2 cellular contexts compared by ENCODE assay signal in the genomic region with DNA sequence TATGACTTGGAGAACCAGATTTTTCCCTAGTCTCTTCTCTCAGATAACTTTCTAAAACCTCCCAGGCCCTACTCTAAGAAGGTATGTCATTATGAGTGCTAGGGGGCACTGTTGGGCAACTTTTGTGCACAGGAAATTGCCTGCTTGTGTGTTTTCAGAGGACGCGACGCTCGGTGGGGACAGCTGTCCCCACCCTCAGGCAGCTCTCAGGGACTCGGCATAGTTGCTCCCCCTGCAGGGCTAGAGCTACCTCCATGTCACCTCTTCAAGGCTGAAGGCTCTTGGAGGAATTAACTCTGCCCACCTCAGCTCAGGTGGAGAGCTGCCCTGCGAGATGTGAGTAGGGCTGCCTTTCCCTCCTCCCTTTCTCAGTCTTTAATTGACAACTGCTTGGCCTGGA.
TF ChIP-seq lines count a peak whose summit lies in the region.

No MANE protein-coding gene starts in this region.

TF ChIP-seq in H1, 55 proteins besides CTCF, POLR2A, EP300 and RAD21 (continues in another document):
- no peak for TF ChIP-seq JUN (IDR thresholded peaks at IDR 0.05; ENCODE audit: low read depth, low read length)
- no peak for TF ChIP-seq CBX8 (IDR thresholded peaks at IDR 0.05; ENCODE audit: borderline replicate concordance, low read depth, low read length)
- TF ChIP-seq, protein P1, sequence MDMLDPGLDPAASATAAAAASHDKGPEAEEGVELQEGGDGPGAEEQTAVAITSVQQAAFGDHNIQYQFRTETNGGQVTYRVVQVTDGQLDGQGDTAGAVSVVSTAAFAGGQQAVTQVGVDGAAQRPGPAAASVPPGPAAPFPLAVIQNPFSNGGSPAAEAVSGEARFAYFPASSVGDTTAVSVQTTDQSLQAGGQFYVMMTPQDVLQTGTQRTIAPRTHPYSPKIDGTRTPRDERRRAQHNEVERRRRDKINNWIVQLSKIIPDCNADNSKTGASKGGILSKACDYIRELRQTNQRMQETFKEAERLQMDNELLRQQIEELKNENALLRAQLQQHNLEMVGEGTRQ (IDR thresholded peaks at IDR 0.05; ENCODE audit: low read length), result no peak
- no peak for TF ChIP-seq RXRA (IDR thresholded peaks at IDR 0.05; ENCODE audit: insufficient read depth, low read depth, low read length)
- TF ChIP-seq GABPA (IDR thresholded peaks at IDR 0.05; ENCODE audit: borderline replicate concordance, insufficient read depth, low read length), result no peak
- TF ChIP-seq SUZ12 (IDR thresholded peaks at IDR 0.05; ENCODE audit: low read length), result no peak
- TF ChIP-seq, protein P2, sequence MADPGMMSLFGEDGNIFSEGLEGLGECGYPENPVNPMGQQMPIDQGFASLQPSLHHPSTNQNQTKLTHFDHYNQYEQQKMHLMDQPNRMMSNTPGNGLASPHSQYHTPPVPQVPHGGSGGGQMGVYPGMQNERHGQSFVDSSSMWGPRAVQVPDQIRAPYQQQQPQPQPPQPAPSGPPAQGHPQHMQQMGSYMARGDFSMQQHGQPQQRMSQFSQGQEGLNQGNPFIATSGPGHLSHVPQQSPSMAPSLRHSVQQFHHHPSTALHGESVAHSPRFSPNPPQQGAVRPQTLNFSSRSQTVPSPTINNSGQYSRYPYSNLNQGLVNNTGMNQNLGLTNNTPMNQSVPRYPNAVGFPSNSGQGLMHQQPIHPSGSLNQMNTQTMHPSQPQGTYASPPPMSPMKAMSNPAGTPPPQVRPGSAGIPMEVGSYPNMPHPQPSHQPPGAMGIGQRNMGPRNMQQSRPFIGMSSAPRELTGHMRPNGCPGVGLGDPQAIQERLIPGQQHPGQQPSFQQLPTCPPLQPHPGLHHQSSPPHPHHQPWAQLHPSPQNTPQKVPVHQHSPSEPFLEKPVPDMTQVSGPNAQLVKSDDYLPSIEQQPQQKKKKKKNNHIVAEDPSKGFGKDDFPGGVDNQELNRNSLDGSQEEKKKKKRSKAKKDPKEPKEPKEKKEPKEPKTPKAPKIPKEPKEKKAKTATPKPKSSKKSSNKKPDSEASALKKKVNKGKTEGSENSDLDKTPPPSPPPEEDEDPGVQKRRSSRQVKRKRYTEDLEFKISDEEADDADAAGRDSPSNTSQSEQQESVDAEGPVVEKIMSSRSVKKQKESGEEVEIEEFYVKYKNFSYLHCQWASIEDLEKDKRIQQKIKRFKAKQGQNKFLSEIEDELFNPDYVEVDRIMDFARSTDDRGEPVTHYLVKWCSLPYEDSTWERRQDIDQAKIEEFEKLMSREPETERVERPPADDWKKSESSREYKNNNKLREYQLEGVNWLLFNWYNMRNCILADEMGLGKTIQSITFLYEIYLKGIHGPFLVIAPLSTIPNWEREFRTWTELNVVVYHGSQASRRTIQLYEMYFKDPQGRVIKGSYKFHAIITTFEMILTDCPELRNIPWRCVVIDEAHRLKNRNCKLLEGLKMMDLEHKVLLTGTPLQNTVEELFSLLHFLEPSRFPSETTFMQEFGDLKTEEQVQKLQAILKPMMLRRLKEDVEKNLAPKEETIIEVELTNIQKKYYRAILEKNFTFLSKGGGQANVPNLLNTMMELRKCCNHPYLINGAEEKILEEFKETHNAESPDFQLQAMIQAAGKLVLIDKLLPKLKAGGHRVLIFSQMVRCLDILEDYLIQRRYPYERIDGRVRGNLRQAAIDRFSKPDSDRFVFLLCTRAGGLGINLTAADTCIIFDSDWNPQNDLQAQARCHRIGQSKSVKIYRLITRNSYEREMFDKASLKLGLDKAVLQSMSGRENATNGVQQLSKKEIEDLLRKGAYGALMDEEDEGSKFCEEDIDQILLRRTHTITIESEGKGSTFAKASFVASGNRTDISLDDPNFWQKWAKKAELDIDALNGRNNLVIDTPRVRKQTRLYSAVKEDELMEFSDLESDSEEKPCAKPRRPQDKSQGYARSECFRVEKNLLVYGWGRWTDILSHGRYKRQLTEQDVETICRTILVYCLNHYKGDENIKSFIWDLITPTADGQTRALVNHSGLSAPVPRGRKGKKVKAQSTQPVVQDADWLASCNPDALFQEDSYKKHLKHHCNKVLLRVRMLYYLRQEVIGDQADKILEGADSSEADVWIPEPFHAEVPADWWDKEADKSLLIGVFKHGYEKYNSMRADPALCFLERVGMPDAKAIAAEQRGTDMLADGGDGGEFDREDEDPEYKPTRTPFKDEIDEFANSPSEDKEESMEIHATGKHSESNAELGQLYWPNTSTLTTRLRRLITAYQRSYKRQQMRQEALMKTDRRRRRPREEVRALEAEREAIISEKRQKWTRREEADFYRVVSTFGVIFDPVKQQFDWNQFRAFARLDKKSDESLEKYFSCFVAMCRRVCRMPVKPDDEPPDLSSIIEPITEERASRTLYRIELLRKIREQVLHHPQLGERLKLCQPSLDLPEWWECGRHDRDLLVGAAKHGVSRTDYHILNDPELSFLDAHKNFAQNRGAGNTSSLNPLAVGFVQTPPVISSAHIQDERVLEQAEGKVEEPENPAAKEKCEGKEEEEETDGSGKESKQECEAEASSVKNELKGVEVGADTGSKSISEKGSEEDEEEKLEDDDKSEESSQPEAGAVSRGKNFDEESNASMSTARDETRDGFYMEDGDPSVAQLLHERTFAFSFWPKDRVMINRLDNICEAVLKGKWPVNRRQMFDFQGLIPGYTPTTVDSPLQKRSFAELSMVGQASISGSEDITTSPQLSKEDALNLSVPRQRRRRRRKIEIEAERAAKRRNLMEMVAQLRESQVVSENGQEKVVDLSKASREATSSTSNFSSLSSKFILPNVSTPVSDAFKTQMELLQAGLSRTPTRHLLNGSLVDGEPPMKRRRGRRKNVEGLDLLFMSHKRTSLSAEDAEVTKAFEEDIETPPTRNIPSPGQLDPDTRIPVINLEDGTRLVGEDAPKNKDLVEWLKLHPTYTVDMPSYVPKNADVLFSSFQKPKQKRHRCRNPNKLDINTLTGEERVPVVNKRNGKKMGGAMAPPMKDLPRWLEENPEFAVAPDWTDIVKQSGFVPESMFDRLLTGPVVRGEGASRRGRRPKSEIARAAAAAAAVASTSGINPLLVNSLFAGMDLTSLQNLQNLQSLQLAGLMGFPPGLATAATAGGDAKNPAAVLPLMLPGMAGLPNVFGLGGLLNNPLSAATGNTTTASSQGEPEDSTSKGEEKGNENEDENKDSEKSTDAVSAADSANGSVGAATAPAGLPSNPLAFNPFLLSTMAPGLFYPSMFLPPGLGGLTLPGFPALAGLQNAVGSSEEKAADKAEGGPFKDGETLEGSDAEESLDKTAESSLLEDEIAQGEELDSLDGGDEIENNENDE (IDR thresholded peaks at IDR 0.05; ENCODE audit: insufficient replicate concordance, low read length), result no peak
- TF ChIP-seq RFX5 (IDR thresholded peaks at IDR 0.05; ENCODE audit: borderline replicate concordance, low read depth, low read length), result no peak
- TF ChIP-seq EZH2 (IDR thresholded peaks at IDR 0.05; ENCODE audit: low read depth, low read length, severe bottlenecking), result no peak
- TF ChIP-seq BRCA1 (IDR thresholded peaks at IDR 0.05; ENCODE audit: low read depth, low read length), result no peak
- TF ChIP-seq SIRT6 (IDR thresholded peaks at IDR 0.05; ENCODE audit: low read length), result no peak
- no peak for TF ChIP-seq CBX5 (IDR thresholded peaks at IDR 0.05; ENCODE audit: low read depth, low read length)
- no peak for TF ChIP-seq NANOG (IDR thresholded peaks at IDR 0.05; ENCODE audit: insufficient read depth, low read depth, low read length, poor library complexity, severe bottlenecking)
- TF ChIP-seq SAP30 (IDR thresholded peaks at IDR 0.05; ENCODE audit: insufficient read depth, insufficient replicate concordance, low read length), result no peak
- no peak for TF ChIP-seq HDAC6 (IDR thresholded peaks at IDR 0.05; ENCODE audit: low read depth, low read length)
- TF ChIP-seq GTF2F1 (IDR thresholded peaks at IDR 0.05; ENCODE audit: borderline replicate concordance, low read depth, low read length), result no peak
- TF ChIP-seq MAFK (IDR thresholded peaks at IDR 0.05; ENCODE audit: low read depth, low read length), result no peak

TF ChIP-seq in neural cell, 6 proteins besides CTCF, POLR2A, EP300 and RAD21:
- TF ChIP-seq SMC3 (conservative IDR thresholded peaks at IDR 0.05; ENCODE audit: poor library complexity), result peak; percentile 17
- TF ChIP-seq, protein P3, sequence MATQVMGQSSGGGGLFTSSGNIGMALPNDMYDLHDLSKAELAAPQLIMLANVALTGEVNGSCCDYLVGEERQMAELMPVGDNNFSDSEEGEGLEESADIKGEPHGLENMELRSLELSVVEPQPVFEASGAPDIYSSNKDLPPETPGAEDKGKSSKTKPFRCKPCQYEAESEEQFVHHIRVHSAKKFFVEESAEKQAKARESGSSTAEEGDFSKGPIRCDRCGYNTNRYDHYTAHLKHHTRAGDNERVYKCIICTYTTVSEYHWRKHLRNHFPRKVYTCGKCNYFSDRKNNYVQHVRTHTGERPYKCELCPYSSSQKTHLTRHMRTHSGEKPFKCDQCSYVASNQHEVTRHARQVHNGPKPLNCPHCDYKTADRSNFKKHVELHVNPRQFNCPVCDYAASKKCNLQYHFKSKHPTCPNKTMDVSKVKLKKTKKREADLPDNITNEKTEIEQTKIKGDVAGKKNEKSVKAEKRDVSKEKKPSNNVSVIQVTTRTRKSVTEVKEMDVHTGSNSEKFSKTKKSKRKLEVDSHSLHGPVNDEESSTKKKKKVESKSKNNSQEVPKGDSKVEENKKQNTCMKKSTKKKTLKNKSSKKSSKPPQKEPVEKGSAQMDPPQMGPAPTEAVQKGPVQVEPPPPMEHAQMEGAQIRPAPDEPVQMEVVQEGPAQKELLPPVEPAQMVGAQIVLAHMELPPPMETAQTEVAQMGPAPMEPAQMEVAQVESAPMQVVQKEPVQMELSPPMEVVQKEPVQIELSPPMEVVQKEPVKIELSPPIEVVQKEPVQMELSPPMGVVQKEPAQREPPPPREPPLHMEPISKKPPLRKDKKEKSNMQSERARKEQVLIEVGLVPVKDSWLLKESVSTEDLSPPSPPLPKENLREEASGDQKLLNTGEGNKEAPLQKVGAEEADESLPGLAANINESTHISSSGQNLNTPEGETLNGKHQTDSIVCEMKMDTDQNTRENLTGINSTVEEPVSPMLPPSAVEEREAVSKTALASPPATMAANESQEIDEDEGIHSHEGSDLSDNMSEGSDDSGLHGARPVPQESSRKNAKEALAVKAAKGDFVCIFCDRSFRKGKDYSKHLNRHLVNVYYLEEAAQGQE (IDR thresholded peaks at IDR 0.05; ENCODE audit: borderline replicate concordance), result no peak
